In the genomic region with DNA sequence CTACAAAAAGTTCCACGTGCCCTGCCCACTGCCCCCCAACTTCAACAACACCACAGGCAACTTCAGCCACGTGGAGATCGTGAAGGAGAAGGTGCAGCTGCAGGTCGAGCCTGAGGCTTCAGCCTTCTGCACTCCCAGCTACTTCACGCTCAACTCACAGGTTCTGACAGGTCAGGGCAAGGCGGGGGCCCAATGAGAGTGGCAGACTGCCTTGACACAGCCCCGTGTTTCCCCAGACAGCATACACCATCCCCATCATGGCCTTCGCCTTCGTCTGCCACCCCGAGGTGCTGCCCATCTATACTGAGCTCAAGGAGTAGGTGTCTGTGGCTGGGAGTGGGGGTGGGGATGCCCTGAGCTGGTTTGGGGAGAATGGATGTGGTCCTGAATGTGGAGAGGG, we compare ENCODE assay signal across 21 cellular contexts. TPM values are rescaled to one million over a fixed set of nuclear protein-coding genes. Genes with fewer than 3 reads are reported as not detected.
DNase-seq lines count a peak whose midpoint lies in the region; ATAC-seq, FAIRE-seq and TF ChIP-seq lines count a peak whose summit lies in the region.
"Had no signal": no experiment of that assay in that cellular context is flagged by ENCODE, and none has a peak within 500 bp of the region (broad histone marks: within the 10 kb centered on the region; RNA-seq: fewer than 3 reads in every experiment).

No MANE protein-coding gene starts in this region.

- no peaks in the 10 kb centered on the region for H3K36me3 ChIP-seq in RWPE2 (ENCODE audit: low read depth)
- peaks cover 22 to 65% of the 10 kb centered on the region in 2 experiments for H3K36me3 ChIP-seq in HepG2 (replicated peaks in 1 of 2; ENCODE audit: control insufficient read depth in 1 of 2, insufficient read depth in 2 of 2, low read length in 2 of 2)
- H3K36me3 ChIP-seq: BE2C had no signal

- H3K27ac ChIP-seq in RWPE2 (ENCODE audit: poor library complexity, severe bottlenecking) (no peak overlapping the region), HepG2 (ENCODE audit: extremely low read length, insufficient read depth, low read length) (no peak overlapping the region)
- H3K27ac ChIP-seq: GM23248 had no signal

- H3K27me3 ChIP-seq in RWPE2 (ENCODE audit: insufficient read depth, poor library complexity, severe bottlenecking) (no peaks in the 10 kb centered on the region), HepG2 (ENCODE audit: control insufficient read depth in 1 of 2, insufficient read depth in 2 of 2, low read length in 2 of 2) (no peaks in the 10 kb centered on the region)
- H3K27me3 ChIP-seq: BE2C had no signal

- CTCF ChIA-PET in HepG2 (lab: Yijun Ruan, JAX; ENCODE audit: low intra/inter-chr PET ratio, low total read pairs), result no interaction called here

- FAIRE-seq in HepG2 (lab: Jason Lieb, UNC) (no peak), urothelium cell line (lab: Jason Lieb, UNC) (peak; percentile 68)
- FAIRE-seq: G401.6, GM12891, GM19239, H54 had no signal

- ATAC-seq in RWPE2 (ENCODE audit: low read depth), result peak; percentile 32; the same call in 1 of the 3 replicates
- no peak for ATAC-seq in HepG2
- no peak for ATAC-seq in HG02973 (IDR thresholded peaks at IDR 0.05; ENCODE audit: unreplicated experiment)
- ATAC-seq in natural killer cell, result no peak

- H3K9me3 Mint-ChIP-seq in natural killer cell, result no peaks in the 10 kb centered on the region
- H3K9me3 Mint-ChIP-seq: CD4-positive, CD25-positive, alpha-beta regulatory T cell; CD8-positive, alpha-beta memory T cell had no signal

- H3K4me1 Mint-ChIP-seq in natural killer cell, result no peaks in the 10 kb centered on the region
- H3K4me1 Mint-ChIP-seq: CD4-positive, CD25-positive, alpha-beta regulatory T cell had no signal

- H3K4me3 Mint-ChIP-seq in natural killer cell, result no peak overlapping the region
- H3K4me3 Mint-ChIP-seq: CD4-positive, CD25-positive, alpha-beta regulatory T cell; CD8-positive, alpha-beta memory T cell had no signal

- no peak for DNase-seq in RWPE2 (ENCODE audit: low spot score)
- DNase-seq in epithelial cell of esophagus (ENCODE audit: low read depth), result peak; percentile 68
- no peak for DNase-seq in HepG2 (ENCODE audit: low spot score)
- no peak for DNase-seq in urothelium cell line (ENCODE audit: low spot score)
- no peak for DNase-seq in GM19240 (ENCODE audit: insufficient read length, low spot score)
- DNase-seq in natural killer cell, result no peak
- DNase-seq: ACHN; BE2C; C1 segment of cervical spinal cord; CD4-positive, CD25-positive, alpha-beta regulatory T cell; CD8-positive, alpha-beta memory T cell; COR-L47; DMS 273 treated with DMSO at 0.1 percent for 48 hours; GM23248; HCEC 1CT had no signal

- TF ChIP-seq CTCF in RWPE2 (IDR thresholded peaks at IDR 0.05; ENCODE audit: poor library complexity, severe bottlenecking) (no peak), epithelial cell of esophagus (IDR thresholded peaks at IDR 0.05; ENCODE audit: insufficient read depth, low read depth, low read length, missing control alignments) (no peak), HepG2 (CRISPR knock-in tag; IDR thresholded peaks at IDR 0.05) (no peak), natural killer cell (IDR thresholded peaks at IDR 0.05) (no peak)

- H3K4me2 ChIP-seq in HepG2 (ENCODE audit: low read depth, low read length), result no peak overlapping the region

- in situ Hi-C loops in HepG2 (cut with HindIII; ENCODE audit: extremely low pct_ligation_motif_present, low pct_unique_long_range_greater_than_20kb), result no loop called here

- no peak for TF ChIP-seq RAD21 in HepG2 (CRISPR knock-in tag; IDR thresholded peaks at IDR 0.05)

- no peaks in the 10 kb centered on the region; the same call in 1 of the 2 replicates for H4K20me1 ChIP-seq in HepG2 (ENCODE audit: insufficient read depth, low read length)

- H3K9ac ChIP-seq in HepG2 (ENCODE audit: insufficient read depth, low read depth, low read length), result no peak overlapping the region
- H3K9ac ChIP-seq: GM23248 had no signal

- H3K4me1 ChIP-seq in RWPE2 (ENCODE audit: insufficient read depth, poor library complexity, severe bottlenecking) (no peaks in the 10 kb centered on the region), HepG2 (ENCODE audit: insufficient read depth, low read length) (peaks cover 48% of the 10 kb centered on the region)
- H3K4me1 ChIP-seq: BE2C had no signal

- 100% methylated on average over 1 of the region's 10 CpGs for WGBS in HepG2 (ENCODE audit: low lambda C conversion rate)

- H3K9me3 ChIP-seq in RWPE2 (ENCODE audit: severe bottlenecking) (no peaks in the 10 kb centered on the region), HepG2 (ENCODE audit: low read length) (no peaks in the 10 kb centered on the region)
- H3K9me3 ChIP-seq: BE2C had no signal

- no peak overlapping the region for H2AFZ ChIP-seq in HepG2 (ENCODE audit: low read length)
- H2AFZ ChIP-seq: GM23248 had no signal

- no peak for TF ChIP-seq EP300 in HepG2 (IDR thresholded peaks at IDR 0.05; ENCODE audit: low read depth in 2 of 2, low read length in 2 of 2)
- no peak for TF ChIP-seq EP300 in HepG2 (CRISPR knock-in tag; IDR thresholded peaks at IDR 0.05; ENCODE audit: borderline replicate concordance)

- no peaks in the 10 kb centered on the region for H3K36me3 Mint-ChIP-seq in natural killer cell
- H3K36me3 Mint-ChIP-seq: CD4-positive, CD25-positive, alpha-beta regulatory T cell; CD8-positive, alpha-beta memory T cell had no signal

- intact Hi-C loops in HepG2 (cut with micrococcal nuclease; ENCODE audit: unreplicated experiment), result no loop called here
- intact Hi-C loops in natural killer cell (cut with micrococcal nuclease), result no loop called here

- no peaks in the 10 kb centered on the region for H3K27me3 Mint-ChIP-seq in natural killer cell (ENCODE audit: low read depth in 2 of 2)

- H3K27ac Mint-ChIP-seq in natural killer cell, result no peak overlapping the region
- H3K27ac Mint-ChIP-seq: CD4-positive, CD25-positive, alpha-beta regulatory T cell; CD8-positive, alpha-beta memory T cell had no signal

- H3K79me2 ChIP-seq in HepG2 (ENCODE audit: insufficient read depth, low read length), result peaks cover 3% of the 10 kb centered on the region

- no TSS peak for BruUV-seq in HepG2 (replicated peaks; lab: Mats Ljungman, UMichigan)

- no peak overlapping the region for H3K4me3 ChIP-seq in RWPE2 (ENCODE audit: severe bottlenecking)
- H3K4me3 ChIP-seq in epithelial cell of esophagus (ENCODE audit: low read length), result no peak overlapping the region
- H3K4me3 ChIP-seq in HepG2 (replicated peaks in 1 of 3; ENCODE audit: insufficient read depth in 1 of 3, low read depth in 2 of 3, low read length in 3 of 3), result no peak overlapping the region
- H3K4me3 ChIP-seq: GM23248 had no signal

- POLR2A ChIA-PET in HepG2 (lab: Yijun Ruan, JAX), result interaction anchor here (9.1 to 16.5 kb wide), 2 partner anchors 12 to 23 kb away, joined by 312 to 625 read pairs; partner anchors contain the start of gene SLC38A3

- TF ChIP-seq POLR2A in HepG2 (IDR thresholded peaks at IDR 0.05; ENCODE audit: insufficient read depth in 1 of 2, low read depth in 2 of 2, low read length in 2 of 2), result no peak

RNA-seq across cellular contexts. Expression of gene SLC38A3, which starts 12.6 kb away (rescaled TPM):
- 14.3 and 29.8 TPM in 2 replicates for total RNA-seq in HepG2 (2016; rRNA removed; fragmentation: Illumina TruSeq; extraction: Trizol)
- 9.4 and 12.0 TPM in 2 replicates for total RNA-seq in HepG2 (2016; cell fraction: cytosol; rRNA removed; fragmentation: Illumina TruSeq; extraction: Trizol; ENCODE audit: low read depth)
- total RNA-seq in HepG2 (2016; cell fraction: insoluble cytoplasmic fraction; rRNA removed; fragmentation: Illumina TruSeq; extraction: Trizol), result 14.3 and 31.3 TPM in 2 replicates
- total RNA-seq in HepG2 (2016; cell fraction: membrane; rRNA removed; fragmentation: Illumina TruSeq; extraction: Trizol), result 13.7 and 15.1 TPM in 2 replicates
- 51.2 and 60.9 TPM in 2 replicates for total RNA-seq in HepG2 (2016; cell fraction: nucleus; rRNA removed; fragmentation: Illumina TruSeq; extraction: Trizol)
- 164 and 247 TPM in 2 replicates for polyA plus RNA-seq in HepG2 (2011; rRNA removed)
- polyA plus RNA-seq in HepG2 (2011; cell fraction: cytosol; rRNA removed), result 69.6 and 77.8 TPM in 2 replicates
- 645 and 755 TPM in 2 replicates for polyA plus RNA-seq in HepG2 (2011; cell fraction: nucleus; rRNA removed)
- 101 and 126 TPM in 2 replicates for polyA plus RNA-seq in HepG2 (2012)
- 7.3 and 7.5 TPM in 2 replicates for polyA plus RNA-seq in HepG2 (2016; cell fraction: cytosol; fragmentation: Illumina TruSeq; extraction: Trizol; ENCODE audit: low read depth)
- 17.2 and 22.9 TPM in 2 replicates for polyA plus RNA-seq in HepG2 (2016; cell fraction: insoluble cytoplasmic fraction; fragmentation: Illumina TruSeq; extraction: Trizol; ENCODE audit: low read depth)
- 12.8 and 13.7 TPM in 2 replicates for polyA plus RNA-seq in HepG2 (2016; cell fraction: membrane; fragmentation: Illumina TruSeq; extraction: Trizol; ENCODE audit: low read depth)
- polyA plus RNA-seq in HepG2 (2016; cell fraction: nucleus; fragmentation: Illumina TruSeq; extraction: Trizol; ENCODE audit: insufficient read depth, low read depth), result 146 and 148 TPM in 2 replicates
- 0.14 and 257 TPM in 2 replicates for polyA minus RNA-seq in HepG2 (2011; rRNA and poly(A)+ RNA removed; ENCODE audit: low replicate concordance)
- polyA minus RNA-seq in HepG2 (2011; cell fraction: cytosol; rRNA and poly(A)+ RNA removed), result 61.1 and 83.0 TPM in 2 replicates
- 113 and 140 TPM in 2 replicates for polyA minus RNA-seq in HepG2 (2011; cell fraction: nucleus; rRNA and poly(A)+ RNA removed)
- total RNA-seq in natural killer cell, result under 1 TPM in 1 of 3 donors, not detected in 2; 0.82 TPM
- total RNA-seq: A172; CD4-positive, CD25-positive, alpha-beta regulatory T cell; CD8-positive, alpha-beta memory T cell; GM23248 had no signal
- polyA plus RNA-seq: CD4-positive, CD25-positive, alpha-beta regulatory T cell; CD8-positive, alpha-beta memory T cell had no signal

RNA-seq across cellular contexts. Expression of gene GNAI2, which starts 18.3 kb away (rescaled TPM):
- total RNA-seq in HepG2 (2016; rRNA removed; fragmentation: Illumina TruSeq; extraction: Trizol), result 34.5 and 51.1 TPM in 2 replicates
- total RNA-seq in HepG2 (2016; cell fraction: cytosol; rRNA removed; fragmentation: Illumina TruSeq; extraction: Trizol; ENCODE audit: low read depth), result 26.6 and 32.1 TPM in 2 replicates
- total RNA-seq in HepG2 (2016; cell fraction: insoluble cytoplasmic fraction; rRNA removed; fragmentation: Illumina TruSeq; extraction: Trizol), result 33.4 and 51.3 TPM in 2 replicates
- total RNA-seq in HepG2 (2016; cell fraction: membrane; rRNA removed; fragmentation: Illumina TruSeq; extraction: Trizol), result 43.7 and 48.0 TPM in 2 replicates
- total RNA-seq in HepG2 (2016; cell fraction: nucleus; rRNA removed; fragmentation: Illumina TruSeq; extraction: Trizol), result 26.6 and 32.5 TPM in 2 replicates
- 66.1 and 66.2 TPM in 2 replicates for polyA plus RNA-seq in HepG2 (2011; rRNA removed)
- 64.5 and 77.2 TPM in 2 replicates for polyA plus RNA-seq in HepG2 (2011; cell fraction: cytosol; rRNA removed)
- 39.4 and 42.6 TPM in 2 replicates for polyA plus RNA-seq in HepG2 (2011; cell fraction: nucleus; rRNA removed)
- polyA plus RNA-seq in HepG2 (2012), result 25.4 and 25.9 TPM in 2 replicates
- 37.3 and 42.8 TPM in 2 replicates for polyA plus RNA-seq in HepG2 (2016; cell fraction: cytosol; fragmentation: Illumina TruSeq; extraction: Trizol; ENCODE audit: low read depth)
- polyA plus RNA-seq in HepG2 (2016; cell fraction: insoluble cytoplasmic fraction; fragmentation: Illumina TruSeq; extraction: Trizol; ENCODE audit: low read depth), result 57.1 and 66.6 TPM in 2 replicates
- 69.3 and 71.1 TPM in 2 replicates for polyA plus RNA-seq in HepG2 (2016; cell fraction: membrane; fragmentation: Illumina TruSeq; extraction: Trizol; ENCODE audit: low read depth)
- 73.5 and 75.3 TPM in 2 replicates for polyA plus RNA-seq in HepG2 (2016; cell fraction: nucleus; fragmentation: Illumina TruSeq; extraction: Trizol; ENCODE audit: insufficient read depth, low read depth)
- 111 and 236 TPM in 2 replicates for polyA minus RNA-seq in HepG2 (2011; rRNA and poly(A)+ RNA removed; ENCODE audit: low replicate concordance)
- 26.0 and 26.4 TPM in 2 replicates for polyA minus RNA-seq in HepG2 (2011; cell fraction: cytosol; rRNA and poly(A)+ RNA removed)
- 16.4 and 20.0 TPM in 2 replicates for polyA minus RNA-seq in HepG2 (2011; cell fraction: nucleus; rRNA and poly(A)+ RNA removed)
- 100 to 1,000 TPM; 428 to 467 (median 447) TPM for total RNA-seq in natural killer cell

RNA-seq across cellular contexts. Expression of gene GNAT1, which starts 26.3 kb away (rescaled TPM):
- total RNA-seq in HepG2 (2016; rRNA removed; fragmentation: Illumina TruSeq; extraction: Trizol) (0.15 TPM in 1 of 2 replicates, not detected in the other), natural killer cell (not detected)
- total RNA-seq in HepG2 (2016; cell fraction: cytosol; rRNA removed; fragmentation: Illumina TruSeq; extraction: Trizol; ENCODE audit: low read depth), result 1.8 and 2.0 TPM in 2 replicates
- 0.09 and 0.28 TPM in 2 replicates for total RNA-seq in HepG2 (2016; cell fraction: insoluble cytoplasmic fraction; rRNA removed; fragmentation: Illumina TruSeq; extraction: Trizol)
- total RNA-seq in HepG2 (2016; cell fraction: membrane; rRNA removed; fragmentation: Illumina TruSeq; extraction: Trizol), result 0.87 and 1.1 TPM in 2 replicates
- 0.25 and 0.44 TPM in 2 replicates for total RNA-seq in HepG2 (2016; cell fraction: nucleus; rRNA removed; fragmentation: Illumina TruSeq; extraction: Trizol)
- polyA plus RNA-seq in HepG2 (2011; rRNA removed), result 0.03 TPM in 1 of 2 replicates, not detected in the other
- polyA plus RNA-seq in HepG2 (2011; cell fraction: cytosol; rRNA removed), result not detected in 2 replicates
- 0.14 and 0.33 TPM in 2 replicates for polyA plus RNA-seq in HepG2 (2011; cell fraction: nucleus; rRNA removed)
- 0.08 TPM in 1 of 2 replicates, not detected in the other for polyA plus RNA-seq in HepG2 (2012)
- polyA plus RNA-seq in HepG2 (2016; cell fraction: cytosol; fragmentation: Illumina TruSeq; extraction: Trizol; ENCODE audit: low read depth), result not detected in 2 replicates
- polyA plus RNA-seq in HepG2 (2016; cell fraction: insoluble cytoplasmic fraction; fragmentation: Illumina TruSeq; extraction: Trizol; ENCODE audit: low read depth), result not detected in 2 replicates
- not detected in 2 replicates for polyA plus RNA-seq in HepG2 (2016; cell fraction: membrane; fragmentation: Illumina TruSeq; extraction: Trizol; ENCODE audit: low read depth)
- 0.31 TPM in 1 of 2 replicates, not detected in the other for polyA plus RNA-seq in HepG2 (2016; cell fraction: nucleus; fragmentation: Illumina TruSeq; extraction: Trizol; ENCODE audit: insufficient read depth, low read depth)
- polyA minus RNA-seq in HepG2 (2011; rRNA and poly(A)+ RNA removed; ENCODE audit: low replicate concordance), result 0.47 and 2.3 TPM in 2 replicates
- 0.26 TPM in 1 of 2 replicates, not detected in the other for polyA minus RNA-seq in HepG2 (2011; cell fraction: cytosol; rRNA and poly(A)+ RNA removed)
- 1.2 and 1.5 TPM in 2 replicates for polyA minus RNA-seq in HepG2 (2011; cell fraction: nucleus; rRNA and poly(A)+ RNA removed)
- total RNA-seq: A172; CD4-positive, CD25-positive, alpha-beta regulatory T cell; CD8-positive, alpha-beta memory T cell; GM23248 had no signal
- polyA plus RNA-seq: CD4-positive, CD25-positive, alpha-beta regulatory T cell; CD8-positive, alpha-beta memory T cell; GM23248 had no signal

RNA-seq across cellular contexts. Expression of gene SEMA3B, which starts 51.3 kb away (rescaled TPM):
- total RNA-seq in HepG2 (2016; rRNA removed; fragmentation: Illumina TruSeq; extraction: Trizol), result 25.6 and 93.2 TPM in 2 replicates
- total RNA-seq in HepG2 (2016; cell fraction: cytosol; rRNA removed; fragmentation: Illumina TruSeq; extraction: Trizol; ENCODE audit: low read depth), result 12.3 and 13.3 TPM in 2 replicates
- total RNA-seq in HepG2 (2016; cell fraction: insoluble cytoplasmic fraction; rRNA removed; fragmentation: Illumina TruSeq; extraction: Trizol), result 23.5 and 94.1 TPM in 2 replicates
- 18.0 and 19.0 TPM in 2 replicates for total RNA-seq in HepG2 (2016; cell fraction: membrane; rRNA removed; fragmentation: Illumina TruSeq; extraction: Trizol)
- total RNA-seq in HepG2 (2016; cell fraction: nucleus; rRNA removed; fragmentation: Illumina TruSeq; extraction: Trizol), result 106 and 120 TPM in 2 replicates
- 158 and 173 TPM in 2 replicates for polyA plus RNA-seq in HepG2 (2011; rRNA removed)
- 99.8 and 199 TPM in 2 replicates for polyA plus RNA-seq in HepG2 (2011; cell fraction: cytosol; rRNA removed)
- polyA plus RNA-seq in HepG2 (2011; cell fraction: nucleus; rRNA removed), result 824 and 1,487 TPM in 2 replicates
- 48.8 and 75.5 TPM in 2 replicates for polyA plus RNA-seq in HepG2 (2012)
- 10.5 and 10.8 TPM in 2 replicates for polyA plus RNA-seq in HepG2 (2016; cell fraction: cytosol; fragmentation: Illumina TruSeq; extraction: Trizol; ENCODE audit: low read depth)
- 26.4 and 37.1 TPM in 2 replicates for polyA plus RNA-seq in HepG2 (2016; cell fraction: insoluble cytoplasmic fraction; fragmentation: Illumina TruSeq; extraction: Trizol; ENCODE audit: low read depth)
- 15.3 and 17.6 TPM in 2 replicates for polyA plus RNA-seq in HepG2 (2016; cell fraction: membrane; fragmentation: Illumina TruSeq; extraction: Trizol; ENCODE audit: low read depth)
- 390 and 409 TPM in 2 replicates for polyA plus RNA-seq in HepG2 (2016; cell fraction: nucleus; fragmentation: Illumina TruSeq; extraction: Trizol; ENCODE audit: insufficient read depth, low read depth)
- polyA minus RNA-seq in HepG2 (2011; rRNA and poly(A)+ RNA removed; ENCODE audit: low replicate concordance), result 84.6 and 160 TPM in 2 replicates
- 55.4 and 70.0 TPM in 2 replicates for polyA minus RNA-seq in HepG2 (2011; cell fraction: cytosol; rRNA and poly(A)+ RNA removed)
- 81.1 and 108 TPM in 2 replicates for polyA minus RNA-seq in HepG2 (2011; cell fraction: nucleus; rRNA and poly(A)+ RNA removed)
- 1 to 10 TPM in 1 of 3 donors, under 1 TPM in 2; 0.97 to 2.0 (median 0.99) TPM for total RNA-seq in natural killer cell
- polyA plus RNA-seq: CD4-positive, CD25-positive, alpha-beta regulatory T cell; CD8-positive, alpha-beta memory T cell had no signal

Comparison
In these comparisons a context has a peak if more than half of its experiments do, and no peak if none do; other contexts are left out.
1. RNA of gene SLC38A3, which starts 12.6 kb away (total RNA-seq): 9.4 to 60.9 TPM in HepG2; 0.82 TPM in natural killer cell; every median in the first group is over 4 times any median in the second.